ENCODE assay signal across 16 cellular contexts in genomic region chr1:201887116-201887866, GRCh38. TPM values are rescaled to one million over a fixed set of nuclear protein-coding genes. Genes with fewer than 3 reads are reported as not detected.
DNase-seq lines count a peak whose midpoint lies in the region; ATAC-seq and TF ChIP-seq lines count a peak whose summit lies in the region.
"Had no signal": no experiment of that assay in that cellular context is flagged by ENCODE, and none has a peak within 500 bp of the region (broad histone marks: within the 10 kb centered on the region; RNA-seq: fewer than 3 reads in every experiment).

No MANE protein-coding gene starts in this region.

- TF ChIP-seq CTCF in 22Rv1 (IDR thresholded peaks at IDR 0.05) (no peak), brain microvascular endothelial cell (IDR thresholded peaks at IDR 0.05; ENCODE audit: low read depth, low read length, missing control alignments) (no peak)

- H3K4me3 Mint-ChIP-seq in naive thymus-derived CD4-positive, alpha-beta T cell, result peak overlapping the region in 8 of 10 donors; percentile 2 to 87 (median 58)

- H3K36me3 Mint-ChIP-seq in naive thymus-derived CD4-positive, alpha-beta T cell, result no peaks in the 10 kb centered on the region

- H3K27ac ChIP-seq in 22Rv1 (0 out of 2 replicates have a peak overlapping the region, but pooled peaks have one; percentile 1), caudate nucleus (ENCODE audit: low read depth, low read length) (peak overlapping the region; percentile 94), brain microvascular endothelial cell (no peak overlapping the region)
- H3K27ac ChIP-seq in naive thymus-derived CD4-positive, alpha-beta T cell (ENCODE audit: low read depth, low read length), result no peak overlapping the region
- H3K27ac ChIP-seq: left lung had no signal

- ATAC-seq in naive thymus-derived CD4-positive, alpha-beta T cell, result no peak
- ATAC-seq in HG02970 (IDR thresholded peaks at IDR 0.05; ENCODE audit: low FRiP score, unreplicated experiment), result no peak
- ATAC-seq: T-helper 17 cell had no signal

- H3K36me3 ChIP-seq in naive thymus-derived CD4-positive, alpha-beta T cell (ENCODE audit: control insufficient read depth in 2 of 3, insufficient read depth in 3 of 3, low read length in 3 of 3), result no peaks in the 10 kb centered on the region
- H3K36me3 ChIP-seq in brain microvascular endothelial cell (replicated peaks), result no peaks in the 10 kb centered on the region
- H3K36me3 ChIP-seq: left lung had no signal

- peaks cover 2 to 18% (median 10%) of the 10 kb centered on the region in 7 donors for H3K4me1 Mint-ChIP-seq in naive thymus-derived CD4-positive, alpha-beta T cell

- no peak overlapping the region for H3K4me3 ChIP-seq in naive thymus-derived CD4-positive, alpha-beta T cell (ENCODE audit: low read length)
- no peak overlapping the region for H3K4me3 ChIP-seq in brain microvascular endothelial cell (ENCODE audit: low read depth, low read length)

- H3K4me1 ChIP-seq in naive thymus-derived CD4-positive, alpha-beta T cell (ENCODE audit: control insufficient read depth in 2 of 2, insufficient read depth in 2 of 2, low read length in 2 of 2), result peaks cover 0 to 5% of the 10 kb centered on the region in 2 donors

- POLR2A ChIA-PET in naive thymus-derived CD4-positive, alpha-beta T cell (lab: Charles Lee), result no interaction called here

- H3K27me3 Mint-ChIP-seq in naive thymus-derived CD4-positive, alpha-beta T cell, result peaks cover 18 to 44% (median 33%) of the 10 kb centered on the region in 5 donors

- DNase-seq in EH (ENCODE audit: low read depth) (peak; percentile 19), caudate nucleus (lab: John Stamatoyannopoulos, UW) (peak in 3 of 61 donors; percentile 27 to 47 (median 28)), CD1c-positive myeloid dendritic cell (ENCODE audit: extremely low spot score) (no peak), brain microvascular endothelial cell (no peak), inferior parietal cortex (ENCODE audit: extremely low spot score) (no peak)
- no peak for DNase-seq in naive thymus-derived CD4-positive, alpha-beta T cell
- DNase-seq: activated CD4-positive, alpha-beta T cell treated with anti-CD3 and anti-CD28 coated beads for 48 hours; dermis blood vessel endothelial cell; left lung; MV-4-11; NCI-H2107; NCI-H774; stimulated activated CD4-positive, alpha-beta T cell treated with anti-CD3 and anti-CD28 coated beads, Interleukin-4, amount 100 ng/mL, for 4 hours; T-helper 17 cell had no signal

- peaks cover 0 to 6% of the 10 kb centered on the region in 2 donors for H3K27me3 ChIP-seq in naive thymus-derived CD4-positive, alpha-beta T cell (ENCODE audit: control insufficient read depth in 2 of 2, insufficient read depth in 2 of 2, low read length in 2 of 2)
- H3K27me3 ChIP-seq in brain microvascular endothelial cell (replicated peaks), result no peaks in the 10 kb centered on the region

- peak overlapping the region in 1 of 9 donors; percentile 58 for H3K27ac Mint-ChIP-seq in naive thymus-derived CD4-positive, alpha-beta T cell
- H3K27ac Mint-ChIP-seq: T-helper 17 cell had no signal

- intact Hi-C loops in naive thymus-derived CD4-positive, alpha-beta T cell (cut with micrococcal nuclease), result no loop called here

- CTCF ChIA-PET in naive thymus-derived CD4-positive, alpha-beta T cell (lab: Charles Lee), result interaction anchor here (2.0 kb wide), 1 partner anchor 8 kb away, joined by 12 read pairs; no protein-coding TSS in a partner anchor

- no peaks in the 10 kb centered on the region for H3K9me3 ChIP-seq in naive thymus-derived CD4-positive, alpha-beta T cell (ENCODE audit: control insufficient read depth in 2 of 3, low read length in 3 of 3)
- H3K9me3 ChIP-seq: left lung had no signal

- in situ Hi-C loops in brain microvascular endothelial cell (cut with HindIII; ENCODE audit: low pct_ligation_motif_present, low sequenced_read_pairs), result no loop called here

- peaks cover 0 to 4% (median 0%) of the 10 kb centered on the region in 11 donors for H3K9me3 Mint-ChIP-seq in naive thymus-derived CD4-positive, alpha-beta T cell

RNA-seq across cellular contexts. Expression of gene SHISA4, which starts 1.4 kb away (rescaled TPM):
- 1 to 10 TPM in 2 of 5 experiments, under 1 TPM in 3; 0.30 to 1.4 (median 0.66) TPM for total RNA-seq in naive thymus-derived CD4-positive, alpha-beta T cell
- polyA plus RNA-seq in naive thymus-derived CD4-positive, alpha-beta T cell, result not detected

RNA-seq across cellular contexts. Expression of gene IPO9, which starts 58.3 kb away (rescaled TPM):
- 10 to 100 TPM; 28.7 to 55.3 (median 37.9) TPM for total RNA-seq in naive thymus-derived CD4-positive, alpha-beta T cell
- polyA plus RNA-seq in naive thymus-derived CD4-positive, alpha-beta T cell, result 10 to 100 TPM; 20.8 to 24.7 TPM

RNA-seq across cellular contexts. Expression of gene LMOD1, which starts 59.1 kb away (rescaled TPM):
- total RNA-seq in naive thymus-derived CD4-positive, alpha-beta T cell, result not detected
- not detected for polyA plus RNA-seq in naive thymus-derived CD4-positive, alpha-beta T cell
- total RNA-seq: T-helper 17 cell had no signal

Comparison
In these comparisons a context has a peak if more than half of its experiments do, and no peak if none do; other contexts are left out.
1. H3K27ac ChIP-seq: peak in 22Rv1 (single experiment) and caudate nucleus (single experiment); none in naive thymus-derived CD4-positive, alpha-beta T cell (single experiment) and brain microvascular endothelial cell (single experiment).